ENCODE assay signal across 22 cellular contexts in the genomic region with DNA sequence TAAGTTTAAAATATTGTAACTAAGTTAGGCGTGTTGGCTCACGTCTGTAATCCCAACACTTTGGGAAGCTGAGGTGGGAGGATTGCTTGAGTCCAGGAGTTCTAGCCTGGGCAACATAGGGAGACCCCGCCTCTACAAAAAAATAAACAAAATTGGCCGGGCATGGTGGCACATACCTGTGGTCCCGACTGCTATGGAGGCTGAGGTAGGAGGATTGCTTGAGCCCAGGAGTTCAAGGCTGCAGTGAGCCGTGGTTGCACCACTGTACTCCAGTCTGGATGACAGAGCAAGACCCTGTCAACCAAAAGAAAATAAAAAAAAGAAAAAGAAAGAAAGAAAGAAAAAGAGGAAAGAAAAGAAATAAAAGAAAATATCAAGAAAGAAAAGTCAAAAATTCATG.
"Had no signal": no experiment of that assay in that cellular context is flagged by ENCODE, and none has a peak within 500 bp of the region (broad histone marks: within the 10 kb centered on the region; RNA-seq: fewer than 3 reads in every experiment).

No MANE protein-coding gene starts in this region.

- H3K27ac ChIP-seq: left ventricle myocardium inferior, ovary, prostate gland, skin epidermis, suprapubic skin, thoracic aorta, tibial artery, upper lobe of right lung, uterus had no signal

- ATAC-seq: mucosa of descending colon; naive thymus-derived CD4-positive, alpha-beta T cell; natural killer cell treated with Interleukin-12 subunit alpha and Interleukin-12 subunit beta and Interleukin-15 and Interleukin-18, amount 100 ng/mL, for 72 hours; right cardiac atrium; sciatic nerve; stimulated activated effector memory CD8-positive, alpha-beta T cell treated with anti-CD3 and anti-CD28 coated beads, Interleukin-12 subunit alpha, Interleukin-12 subunit beta, amount 100 ng/mL, for 72 hours; upper lobe of right lung had no signal

- H3K4me1 ChIP-seq: prostate gland, tibial artery, upper lobe of right lung, uterus had no signal

- H3K36me3 ChIP-seq: left ventricle myocardium inferior, ovary, prostate gland, suprapubic skin, thoracic aorta, tibial artery, upper lobe of right lung, uterus had no signal

- H3K4me3 ChIP-seq: left ventricle myocardium inferior, mucosa of descending colon, ovary, prostate gland, skin epidermis, suprapubic skin, thoracic aorta, tibial artery, upper lobe of right lung, uterus had no signal

- H3K9me3 ChIP-seq: left ventricle myocardium inferior, mucosa of descending colon, ovary, prostate gland, suprapubic skin, thoracic aorta, tibial artery, upper lobe of right lung, uterus had no signal

- H3K27me3 ChIP-seq: ovary, suprapubic skin, tibial artery, upper lobe of right lung, uterus had no signal

- DNase-seq: hypothalamus; immature natural killer cell; left ventricle myocardium inferior; midbrain; mucosa of descending colon; naive thymus-derived CD4-positive, alpha-beta T cell; ovary; retina; stimulated activated CD4-positive, alpha-beta T cell treated with anti-CD3 and anti-CD28 coated beads, Interleukin-4, amount 100 ng/mL, for 24 hours; stimulated activated naive CD4-positive, alpha-beta T cell; tibial artery; trophoblast cell; uterus had no signal
